Comparison of ENCODE assay signal across 10 cellular contexts in the genomic region with DNA sequence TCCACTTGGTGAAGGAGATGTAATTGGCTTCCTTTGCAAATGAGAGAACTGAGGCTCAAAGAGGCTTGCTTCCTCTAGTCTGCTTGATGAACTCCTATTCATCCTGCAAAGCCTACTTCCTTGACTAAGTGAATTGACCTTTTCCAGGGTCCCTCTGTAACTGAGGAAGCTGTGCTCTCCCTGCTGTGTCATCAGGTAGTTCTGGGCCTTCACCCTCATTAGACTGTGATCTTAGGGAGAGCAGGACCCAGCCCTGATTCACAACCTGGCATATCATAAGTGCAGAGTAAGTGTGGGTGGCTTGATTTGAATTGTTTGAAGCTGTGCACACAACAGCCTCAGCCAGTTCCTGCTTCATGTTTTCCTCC. TPM values are rescaled to one million over a fixed set of nuclear protein-coding genes. Genes with fewer than 3 reads are reported as not detected.
DNase-seq lines count a peak whose midpoint lies in the region; ATAC-seq, FAIRE-seq and TF ChIP-seq lines count a peak whose summit lies in the region.
"Had no signal": no experiment of that assay in that cellular context is flagged by ENCODE, and none has a peak within 500 bp of the region (broad histone marks: within the 10 kb centered on the region; RNA-seq: fewer than 3 reads in every experiment).

No MANE protein-coding gene starts in this region.

- H3K4me1 ChIP-seq in Peyer's patch, result peaks cover 0 to 77% (median 61%) of the 10 kb centered on the region in 4 donors
- H3K4me1 ChIP-seq in small intestine (ENCODE audit: control insufficient read depth in 2 of 2, insufficient read depth in 1 of 2, low read depth in 1 of 2, low read length in 1 of 2), result peaks cover 0 to 6% of the 10 kb centered on the region in 2 donors
- H3K4me1 ChIP-seq in body of pancreas, result peaks cover 10% of the 10 kb centered on the region

- intact Hi-C loops in body of pancreas (cut with DNase I), result no loop called here

- no peaks in the 10 kb centered on the region for H3K27me3 Mint-ChIP-seq in central memory CD8-positive, alpha-beta T cell

- no peak overlapping the region for H3K4me3 ChIP-seq in Peyer's patch
- H3K4me3 ChIP-seq in small intestine (ENCODE audit: low read depth in 1 of 2, low read length in 2 of 2), result no peak overlapping the region
- no peak overlapping the region for H3K4me3 ChIP-seq in body of pancreas

- FAIRE-seq in GM18507 (lab: Jason Lieb, UNC), result peak; percentile 24
- no peak for FAIRE-seq in small intestine (lab: Jason Lieb, UNC)
- no peak for FAIRE-seq in H54 (lab: Jason Lieb, UNC)

- H3K27me3 ChIP-seq in Peyer's patch (no peaks in the 10 kb centered on the region), small intestine (ENCODE audit: control insufficient read depth in 2 of 2, insufficient read depth in 2 of 2, low read length in 2 of 2) (no peaks in the 10 kb centered on the region), body of pancreas (no peaks in the 10 kb centered on the region)

- H3K36me3 Mint-ChIP-seq in central memory CD8-positive, alpha-beta T cell (ENCODE audit: insufficient read depth), result peaks cover 40% of the 10 kb centered on the region

- H3K27ac ChIP-seq in Peyer's patch (peak overlapping the region; percentile 72 to 84 (median 82)), small intestine (ENCODE audit: low read depth in 1 of 2, low read length in 1 of 2) (peak overlapping the region; percentile 63 to 89), substantia nigra (ENCODE audit: low read depth, low read length, poor library complexity, severe bottlenecking) (no peak overlapping the region), body of pancreas (no peak overlapping the region)

- peak overlapping the region; percentile 79 for H3K4me3 Mint-ChIP-seq in central memory CD8-positive, alpha-beta T cell

- H3K27ac Mint-ChIP-seq in central memory CD8-positive, alpha-beta T cell (ENCODE audit: low read depth), result peak overlapping the region; percentile 93

- H3K36me3 ChIP-seq in Peyer's patch, result no peaks in the 10 kb centered on the region
- no peaks in the 10 kb centered on the region for H3K36me3 ChIP-seq in small intestine (ENCODE audit: control insufficient read depth in 2 of 2, insufficient read depth in 2 of 2, low read length in 2 of 2)
- no peaks in the 10 kb centered on the region for H3K36me3 ChIP-seq in body of pancreas (replicated peaks in 1 of 2; ENCODE audit: insufficient read depth in 1 of 2, low read depth in 2 of 2)

- ATAC-seq in central memory CD8-positive, alpha-beta T cell (replicated peaks; ENCODE audit: extremely low read depth, poor library complexity, severe bottlenecking), result no peak
- ATAC-seq in body of pancreas, result no peak

- H3K4me1 Mint-ChIP-seq in central memory CD8-positive, alpha-beta T cell, result peaks cover 93% of the 10 kb centered on the region

- TF ChIP-seq CTCF in Peyer's patch (IDR thresholded peaks at IDR 0.05) (no peak), body of pancreas (IDR thresholded peaks at IDR 0.05) (no peak)

- peaks cover 6% of the 10 kb centered on the region for H3K9me3 Mint-ChIP-seq in central memory CD8-positive, alpha-beta T cell

- TF ChIP-seq POLR2A in Peyer's patch (IDR thresholded peaks at IDR 0.05), result no peak
- no peak for TF ChIP-seq POLR2A in body of pancreas (IDR thresholded peaks at IDR 0.05)
- TF ChIP-seq POLR2A in H54 (IDR thresholded peaks at IDR 0.05; ENCODE audit: low read depth, low read length), result no peak

- H3K9me3 ChIP-seq in Peyer's patch (no peaks in the 10 kb centered on the region), small intestine (ENCODE audit: control insufficient read depth, low read depth) (no peaks in the 10 kb centered on the region), body of pancreas (no peaks in the 10 kb centered on the region)

- DNase-seq in GM18507 (ENCODE audit: extremely low spot score, insufficient read length, low read depth) (no peak), Peyer's patch (no peak), small intestine (no peak), substantia nigra (lab: John Stamatoyannopoulos, UW) (no peak), body of pancreas (no peak), H54 (ENCODE audit: insufficient read length, low spot score) (no peak)
- no peak for DNase-seq in central memory CD8-positive, alpha-beta T cell (ENCODE audit: low spot score in 2 of 2)
- DNase-seq: cerebellar nuclear complex, NCI-H2227 treated with DMSO at 0.1 percent for 48 hours had no signal

RNA-seq across cellular contexts. Expression of a gene that starts 16.3 kb away (rescaled TPM):
- total RNA-seq in Peyer's patch (10 to 100 TPM in 1 of 4 donors, 1 to 10 TPM in 3; 3.2 to 32.2 (median 5.4) TPM), body of pancreas (1 to 10 TPM in 1 of 2 donors, under 1 TPM in 1; 0.33 to 7.0 TPM)
- 1 to 10 TPM; 1.3 to 5.6 (median 4.6) TPM for polyA plus RNA-seq in small intestine

RNA-seq across cellular contexts. Expression of a gene that starts 32.9 kb away (rescaled TPM):
- not detected for total RNA-seq in Peyer's patch
- polyA plus RNA-seq in small intestine, result not detected
- total RNA-seq in body of pancreas, result not detected

RNA-seq across cellular contexts. Expression of a gene that starts 37.0 kb away (rescaled TPM):
- total RNA-seq in Peyer's patch, result not detected
- polyA plus RNA-seq in small intestine, result not detected
- not detected for total RNA-seq in body of pancreas
- polyA plus RNA-seq: neural cell had no signal

Comparison
In these comparisons a context has a peak if more than half of its experiments do, and no peak if none do; other contexts are left out.
1. H3K27ac ChIP-seq: peak in Peyer's patch (4 of 4) and small intestine (2 of 2); none in substantia nigra (single experiment) and body of pancreas (0 of 4).